8 cellular contexts compared by ENCODE assay signal in the genomic region with DNA sequence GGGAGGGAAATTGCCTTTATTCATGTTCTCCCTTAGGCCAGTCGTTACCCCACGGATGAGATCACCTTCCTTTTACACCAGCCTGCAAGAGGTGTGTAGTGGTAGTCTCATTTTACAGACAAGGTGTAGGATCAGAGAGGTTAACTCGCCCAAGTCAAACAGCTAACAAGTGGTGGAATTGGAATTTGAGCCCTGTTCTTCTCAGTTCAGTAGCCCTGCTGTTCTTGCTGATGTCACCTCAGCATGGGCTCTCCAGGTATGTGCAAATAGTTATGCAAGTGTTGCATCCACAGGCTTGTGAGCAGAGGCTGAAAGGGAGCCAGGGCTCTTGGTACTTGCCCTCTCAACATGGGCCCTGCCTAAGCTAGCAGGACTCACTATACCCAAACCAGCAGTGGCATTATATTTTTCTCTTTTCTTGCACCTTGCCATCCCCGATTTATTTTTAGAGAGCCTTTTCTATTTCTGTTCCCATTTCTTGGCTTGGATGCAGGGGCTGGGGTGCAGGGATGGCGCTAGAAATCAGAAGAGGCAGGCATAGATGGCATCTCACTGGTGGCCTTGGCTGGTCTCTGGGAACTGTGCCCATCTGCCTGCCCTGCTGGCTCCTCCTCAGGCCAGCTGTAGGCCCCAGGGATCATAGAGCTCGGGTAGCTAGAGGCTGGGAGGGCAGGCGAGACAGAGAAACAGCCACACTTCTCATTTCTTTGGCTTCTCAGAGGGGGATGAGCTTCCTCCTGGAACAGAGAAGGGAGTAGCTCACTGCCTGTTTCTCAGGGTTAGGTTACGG. TPM values are rescaled to one million over a fixed set of nuclear protein-coding genes. Genes with fewer than 3 reads are reported as not detected.
DNase-seq lines count a peak whose midpoint lies in the region; ATAC-seq and TF ChIP-seq lines count a peak whose summit lies in the region.

No MANE protein-coding gene starts in this region.

- ATAC-seq in CD4-positive, alpha-beta T cell (ENCODE audit: poor library complexity), result no peak
- ATAC-seq in foreskin keratinocyte (peak; percentile 49), GM18873 (IDR thresholded peaks at IDR 0.05; ENCODE audit: low FRiP score, unreplicated experiment) (no peak)
- no peak for ATAC-seq in naive thymus-derived CD8-positive, alpha-beta T cell
- no peak for ATAC-seq in effector memory CD8-positive, alpha-beta T cell (replicated peaks)

- peaks cover 64% of the 10 kb centered on the region for H3K36me3 Mint-ChIP-seq in CD4-positive, alpha-beta T cell (ENCODE audit: low read depth)
- H3K36me3 Mint-ChIP-seq in naive thymus-derived CD8-positive, alpha-beta T cell, result peaks cover 14 to 72% (median 17%) of the 10 kb centered on the region in 3 donors
- H3K36me3 Mint-ChIP-seq in effector memory CD8-positive, alpha-beta T cell (ENCODE audit: insufficient read depth), result peaks cover 15% of the 10 kb centered on the region

- H3K4me3 Mint-ChIP-seq in CD4-positive, alpha-beta T cell, result no peak overlapping the region
- peak overlapping the region in 2 of 10 donors; percentile 26 to 36 for H3K4me3 Mint-ChIP-seq in naive thymus-derived CD8-positive, alpha-beta T cell
- no peak overlapping the region for H3K4me3 Mint-ChIP-seq in effector memory CD8-positive, alpha-beta T cell

- H3K27me3 Mint-ChIP-seq in CD4-positive, alpha-beta T cell, result no peaks in the 10 kb centered on the region
- H3K27me3 Mint-ChIP-seq in naive thymus-derived CD8-positive, alpha-beta T cell, result no peaks in the 10 kb centered on the region
- H3K27me3 Mint-ChIP-seq in effector memory CD8-positive, alpha-beta T cell, result no peaks in the 10 kb centered on the region

- CTCF ChIA-PET in CD4-positive, alpha-beta T cell (lab: Charles Lee), result interaction anchor here (0.5 kb wide), 1 partner anchor 19 kb away, joined by 3 read pairs; no protein-coding TSS in a partner anchor

- TF ChIP-seq CTCF in CD4-positive, alpha-beta T cell (IDR thresholded peaks at IDR 0.05), result no peak
- TF ChIP-seq CTCF in foreskin keratinocyte (conservative IDR thresholded peaks at IDR 0.05), result no peak

- intact Hi-C loops in CD4-positive, alpha-beta T cell (cut with DNase I, micrococcal nuclease), result no loop called here

- H3K9me3 ChIP-seq in CD4-positive, alpha-beta T cell (ENCODE audit: control insufficient read depth, low read length), result no peaks in the 10 kb centered on the region

- no peak overlapping the region for H3K27ac ChIP-seq in CD4-positive, alpha-beta T cell (ENCODE audit: low read depth, low read length)
- H3K27ac ChIP-seq in foreskin keratinocyte, result no peak overlapping the region

- POLR2A ChIA-PET in CD4-positive, alpha-beta T cell (lab: Charles Lee), result interaction anchor here (1.0 to 1.2 kb wide), 2 partner anchors 8 to 12 kb away, joined by 3 to 4 read pairs; no protein-coding TSS in a partner anchor
- POLR2A ChIA-PET in naive thymus-derived CD8-positive, alpha-beta T cell (lab: Charles Lee), result interaction anchor here (0.9 to 1.5 kb wide), 3 partner anchors 9 to 12 kb away, joined by 3 to 9 read pairs (median 4); no protein-coding TSS in a partner anchor

- no peaks in the 10 kb centered on the region for H3K27me3 ChIP-seq in CD4-positive, alpha-beta T cell (ENCODE audit: control insufficient read depth, insufficient read depth, low read length)
- H3K27me3 ChIP-seq in foreskin keratinocyte, result no peaks in the 10 kb centered on the region

- peaks cover 77% of the 10 kb centered on the region for H3K4me1 Mint-ChIP-seq in CD4-positive, alpha-beta T cell (ENCODE audit: low read depth)
- peaks cover 50 to 79% (median 75%) of the 10 kb centered on the region in 4 donors for H3K4me1 Mint-ChIP-seq in naive thymus-derived CD8-positive, alpha-beta T cell
- H3K4me1 Mint-ChIP-seq in effector memory CD8-positive, alpha-beta T cell (ENCODE audit: low read depth in 2 of 2), result peaks cover 24 to 35% of the 10 kb centered on the region in 2 donors

- peak overlapping the region; percentile 67 for H3K27ac Mint-ChIP-seq in CD4-positive, alpha-beta T cell
- H3K27ac Mint-ChIP-seq in naive thymus-derived CD8-positive, alpha-beta T cell, result peak overlapping the region in 9 of 10 donors; percentile 30 to 79 (median 64)
- H3K27ac Mint-ChIP-seq in effector memory CD8-positive, alpha-beta T cell, result peak overlapping the region in 1 of 2 donors; percentile 62

- DNase-seq in CD4-positive, alpha-beta T cell, result no peak
- peak; percentile 63 for DNase-seq in RPMI7951 (ENCODE audit: low read depth)
- peak in 1 of 2 donors; percentile 68 for DNase-seq in foreskin keratinocyte
- no peak for DNase-seq in naive thymus-derived CD8-positive, alpha-beta T cell
- DNase-seq in HT-29 (ENCODE audit: low spot score), result no peak
- DNase-seq in effector memory CD8-positive, alpha-beta T cell, result no peak
- DNase-seq in stimulated activated CD4-positive, alpha-beta T cell treated with anti-CD3 and anti-CD28 coated beads, Interleukin-4, amount 100 ng/mL, for 24 hours, result no peak

- H3K9me3 Mint-ChIP-seq in CD4-positive, alpha-beta T cell, result no peaks in the 10 kb centered on the region
- no peaks in the 10 kb centered on the region for H3K9me3 Mint-ChIP-seq in naive thymus-derived CD8-positive, alpha-beta T cell
- H3K9me3 Mint-ChIP-seq in effector memory CD8-positive, alpha-beta T cell, result no peaks in the 10 kb centered on the region

- peaks cover 12% of the 10 kb centered on the region for H3K4me1 ChIP-seq in foreskin keratinocyte

RNA-seq across cellular contexts. Expression of a gene that starts 18.2 kb away (rescaled TPM):
- total RNA-seq in CD4-positive, alpha-beta T cell, result 10 to 100 TPM; 34.1 to 37.0 TPM
- total RNA-seq in RPMI7951 (2014; rRNA removed; shearing (Covaris generic)), result 9.0 and 11.1 TPM in 2 replicates
- total RNA-seq in foreskin keratinocyte, result 16.9 and 18.6 TPM in 2 replicates
- polyA plus RNA-seq in foreskin keratinocyte, result 22.4 and 23.4 TPM in 2 replicates
- 10 to 100 TPM; 48.7 to 50.6 TPM for total RNA-seq in naive thymus-derived CD8-positive, alpha-beta T cell
- 10 to 100 TPM in 1 of 3 donors, 1 to 10 TPM in 2; 1.9 to 14.3 (median 5.5) TPM for polyA plus RNA-seq in naive thymus-derived CD8-positive, alpha-beta T cell
- total RNA-seq in HT-29 (2014; rRNA removed; shearing (Covaris generic)), result 10.1 and 13.7 TPM in 2 replicates
